ENCODE assay signal across 8 cellular contexts in the genomic region with DNA sequence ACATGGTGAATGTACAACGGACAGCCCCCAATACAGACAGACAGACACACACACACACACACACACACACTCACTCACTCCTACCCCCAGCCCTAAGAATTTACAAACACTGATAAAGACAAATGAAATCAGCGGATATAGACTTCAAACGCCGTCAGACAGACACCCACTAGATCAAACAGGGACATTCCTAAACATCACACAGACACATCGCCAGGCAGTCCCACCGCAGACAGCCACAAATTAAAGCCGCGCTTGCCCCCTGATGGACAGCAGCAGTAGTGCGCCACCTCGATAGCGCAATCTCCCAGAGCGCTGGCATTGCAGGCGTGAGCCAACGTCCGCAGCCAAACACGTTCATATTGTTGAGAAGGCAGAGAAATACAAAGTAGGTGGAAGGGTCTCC. TPM values are rescaled to one million over a fixed set of nuclear protein-coding genes. Genes with fewer than 3 reads are reported as not detected.
DNase-seq lines count a peak whose midpoint lies in the region; ATAC-seq and TF ChIP-seq lines count a peak whose summit lies in the region.

No MANE protein-coding gene starts in this region.

- H3K4me3 Mint-ChIP-seq in progenitor cell of endocrine pancreas (ENCODE audit: low read depth): peak overlapping the region; percentile 66

- peak; percentile 65 for DNase-seq in COLO668 (lab: John Stamatoyannopoulos, UW; ENCODE audit: unreplicated experiment)
- peak; percentile 61 for DNase-seq in LNCaP clone FGC (ENCODE audit: low read depth)
- peak; percentile 89 for DNase-seq in SKM-1 (lab: John Stamatoyannopoulos, UW; ENCODE audit: unreplicated experiment)
- peak; percentile 90 for DNase-seq in activated naive CD4-positive, alpha-beta T cell treated with anti-CD3 and anti-CD28 coated beads, Interleukin-2, amount 50 U/mL, for 16 hours
- DNase-seq in head of caudate nucleus: peak; percentile 59 to 88 (median 76)
- peak; percentile 70 for DNase-seq in progenitor cell of endocrine pancreas (ENCODE audit: low spot score, unreplicated experiment)
- peak; percentile 88 for DNase-seq in ureter (ENCODE audit: low spot score)

- H3K27ac Mint-ChIP-seq in progenitor cell of endocrine pancreas: peak overlapping the region; percentile 18

- intact Hi-C loops in head of caudate nucleus (cut with DNase I): loop anchor here (5.0 kb wide), 1 partner anchor 125 kb away; a partner anchor contains a TSS

- peaks cover 4% of the 10 kb centered on the region for H3K4me1 Mint-ChIP-seq in progenitor cell of endocrine pancreas (ENCODE audit: low read depth)

- no peak overlapping the region for H3K4me3 ChIP-seq in LNCaP clone FGC (ENCODE audit: low read depth, low read length)

- TF ChIP-seq CTCF in LNCaP clone FGC (IDR thresholded peaks at IDR 0.05; ENCODE audit: control insufficient read depth, extremely low read depth, insufficient read depth) (peak; percentile 97), progenitor cell of endocrine pancreas (IDR thresholded peaks at IDR 0.05; ENCODE audit: unreplicated experiment) (peak; percentile 83)

- H3K9me3 Mint-ChIP-seq in progenitor cell of endocrine pancreas (ENCODE audit: low read depth): no peaks in the 10 kb centered on the region

- ATAC-seq in GM21360 (IDR thresholded peaks at IDR 0.05; ENCODE audit: unreplicated experiment): peak; percentile 81

- peaks cover 15% of the 10 kb centered on the region for H3K27me3 Mint-ChIP-seq in progenitor cell of endocrine pancreas

- no peaks in the 10 kb centered on the region for H3K36me3 Mint-ChIP-seq in progenitor cell of endocrine pancreas (ENCODE audit: insufficient read depth)

RNA-seq across cellular contexts. Expression of a gene that starts 24.7 kb away (rescaled TPM):
- total RNA-seq in progenitor cell of endocrine pancreas (not detected in 2 replicates), ureter (0.36 TPM)
